ENCODE assay signal across 33 cellular contexts in genomic region chrX:49246541-49246940, GRCh38. TPM values are rescaled to one million over a fixed set of nuclear protein-coding genes. Genes with fewer than 3 reads are reported as not detected.
"Had no signal": no experiment of that assay in that cellular context is flagged by ENCODE, and none has a peak within 500 bp of the region (broad histone marks: within the 10 kb centered on the region; RNA-seq: fewer than 3 reads in every experiment).

No MANE protein-coding gene starts in this region.

- H3K27ac Mint-ChIP-seq: activated naive CD4-positive, alpha-beta T cell treated with anti-CD3 and anti-CD28 coated beads, Interleukin-2, amount 10 ng/mL, durations not matched to agents 7 days and 5 days; activated naive CD8-positive, alpha-beta T cell treated with anti-CD3 and anti-CD28 coated beads, Interleukin-2, amount 10 ng/mL, durations not matched to agents 7 days and 5 days; activated T-helper 1 cell treated with anti-CD3 and anti-CD28 coated beads, Interleukin-12 subunit alpha, Interleukin-12 subunit beta, Interleukin-2, Interleukin-4 antibody, amounts not matched to agents 30 ng/mL and 10 ng/mL and 1 ng/mL, durations not matched to agents 14 hours and 24 hours and 36 hours; brain; T-helper 1 cell treated with Interleukin-12 subunit alpha and Interleukin-12 subunit beta and Interleukin-4 antibody, amounts not matched to agents 30 μg/mL and 1 μg/mL, for 36 hours had no signal

- H3K4me1 ChIP-seq: ascending aorta, breast epithelium, colonic mucosa, esophagus squamous epithelium, gastroesophageal sphincter had no signal

- H3K9me3 Mint-ChIP-seq: activated naive CD4-positive, alpha-beta T cell treated with anti-CD3 and anti-CD28 coated beads, Interleukin-2, amount 10 ng/mL, durations not matched to agents 7 days and 5 days; activated naive CD4-positive, alpha-beta T cell treated with anti-CD3 and anti-CD28 coated beads, Interleukin-2, amount 50 U/mL, for 72 hours; activated naive CD8-positive, alpha-beta T cell treated with anti-CD3 and anti-CD28 coated beads, Interleukin-2, amount 10 ng/mL, durations not matched to agents 7 days and 5 days; activated T-cell treated with anti-CD3 and anti-CD28 coated beads, Interleukin-2, amount 50 U/mL, for 4 hours; activated T-helper 1 cell treated with anti-CD3 and anti-CD28 coated beads, Interleukin-12 subunit alpha, Interleukin-12 subunit beta, Interleukin-2, Interleukin-4 antibody, amounts not matched to agents 30 ng/mL and 10 ng/mL and 1 ng/mL, durations not matched to agents 14 hours and 24 hours and 36 hours; T-cell; T-helper 1 cell treated with Interleukin-12 subunit alpha and Interleukin-12 subunit beta and Interleukin-4 antibody, amounts not matched to agents 30 μg/mL and 1 μg/mL, for 36 hours had no signal

- H3K9me3 ChIP-seq: ascending aorta, breast epithelium, colonic mucosa, esophagus squamous epithelium, gastroesophageal sphincter had no signal

- H3K4me3 Mint-ChIP-seq: activated naive CD4-positive, alpha-beta T cell treated with anti-CD3 and anti-CD28 coated beads, Interleukin-2, amount 10 ng/mL, durations not matched to agents 7 days and 5 days; activated naive CD8-positive, alpha-beta T cell treated with anti-CD3 and anti-CD28 coated beads, Interleukin-2, amount 10 ng/mL, durations not matched to agents 7 days and 5 days; activated T-cell treated with anti-CD3 and anti-CD28 coated beads, Interleukin-2, amount 50 U/mL, for 4 hours; activated T-helper 1 cell treated with anti-CD3 and anti-CD28 coated beads, Interleukin-12 subunit alpha, Interleukin-12 subunit beta, Interleukin-2, Interleukin-4 antibody, amounts not matched to agents 30 ng/mL and 10 ng/mL and 1 ng/mL, durations not matched to agents 14 hours and 24 hours and 36 hours; brain; T-cell; T-helper 1 cell treated with Interleukin-12 subunit alpha and Interleukin-12 subunit beta and Interleukin-4 antibody, amounts not matched to agents 30 μg/mL and 1 μg/mL, for 36 hours had no signal

- H3K27ac ChIP-seq: ascending aorta, breast epithelium, cardiac muscle cell, colonic mucosa, epithelial cell of prostate, esophagus squamous epithelium, gastroesophageal sphincter had no signal

- H3K36me3 Mint-ChIP-seq: activated naive CD4-positive, alpha-beta T cell treated with anti-CD3 and anti-CD28 coated beads, Interleukin-2, amount 50 U/mL, for 72 hours; brain had no signal

- H3K4me1 Mint-ChIP-seq: brain had no signal

- H3K4me3 ChIP-seq: ascending aorta, breast epithelium, cardiac muscle cell, colonic mucosa, esophagus squamous epithelium, gastroesophageal sphincter had no signal

- DNase-seq: activated CD4-positive, alpha-beta T cell treated with anti-CD3 and anti-CD28 coated beads for 48 hours; activated CD4-positive, alpha-beta T cell treated with anti-CD3 and anti-CD28 coated beads, Interleukin-2, amount 50 U/mL, for 1 hour; activated CD4-positive, alpha-beta T cell treated with anti-CD3 and anti-CD28 coated beads, Interleukin-2, amount 50 U/mL, for 48 hours; activated CD8-positive, alpha-beta memory T cell treated with anti-CD3 and anti-CD28 coated beads, Interleukin-2, amount 50 U/mL, for 48 hours; activated gamma-delta T cell; activated naive CD4-positive, alpha-beta T cell; activated naive CD4-positive, alpha-beta T cell treated with anti-CD3 and anti-CD28 coated beads, Interleukin-2, amount 10 ng/mL, durations not matched to agents 7 days and 5 days; activated naive CD8-positive, alpha-beta T cell treated with anti-CD3 and anti-CD28 coated beads, Interleukin-2, amount 10 ng/mL, durations not matched to agents 7 days and 5 days; activated T-cell treated with anti-CD3 and anti-CD28 coated beads for 4 hours; activated T-cell treated with anti-CD3 and anti-CD28 coated beads, Interleukin-2, amount 50 U/mL, for 4 hours; central memory CD4-positive, alpha-beta T cell; cerebellar nuclear complex; colonic mucosa; effector CD8-positive, alpha-beta T cell; esophagus squamous epithelium; foreskin melanocyte; SW 1271; T-cell had no signal

- ATAC-seq: activated naive CD4-positive, alpha-beta T cell treated with anti-CD3 and anti-CD28 coated beads, Interleukin-2, amount 50 U/mL, for 72 hours; activated T-cell treated with anti-CD3 and anti-CD28 coated beads, Interleukin-2, amount 50 U/mL, for 4 hours; gastroesophageal sphincter; T-cell had no signal

- H3K36me3 ChIP-seq: breast epithelium, cardiac muscle cell, colonic mucosa had no signal

- FAIRE-seq: endometrium, endothelial cell of umbilical vein had no signal

- H3K27me3 Mint-ChIP-seq: activated naive CD4-positive, alpha-beta T cell treated with anti-CD3 and anti-CD28 coated beads, Interleukin-2, amount 10 ng/mL, durations not matched to agents 7 days and 5 days; activated naive CD8-positive, alpha-beta T cell treated with anti-CD3 and anti-CD28 coated beads, Interleukin-2, amount 10 ng/mL, durations not matched to agents 7 days and 5 days; brain had no signal

RNA-seq across cellular contexts. Expression of gene CACNA1F, which starts 13.4 kb away (rescaled TPM):
- total RNA-seq: ascending aorta, endothelial cell of umbilical vein, fibroblast of villous mesenchyme had no signal
- polyA plus RNA-seq: endothelial cell of umbilical vein, fibroblast of lung had no signal

RNA-seq across cellular contexts. Expression of gene FOXP3, which starts 18.0 kb away (rescaled TPM):
- total RNA-seq: ascending aorta, dermis microvascular lymphatic vessel endothelial cell, endothelial cell of umbilical vein, glomerular endothelial cell had no signal
- polyA plus RNA-seq: fibroblast of lung had no signal

RNA-seq across cellular contexts. Expression of gene SYP, which starts 46.5 kb away (rescaled TPM):
- total RNA-seq: fibroblast of villous mesenchyme had no signal
